ENCODE assay signal across 25 cellular contexts in the genomic region with DNA sequence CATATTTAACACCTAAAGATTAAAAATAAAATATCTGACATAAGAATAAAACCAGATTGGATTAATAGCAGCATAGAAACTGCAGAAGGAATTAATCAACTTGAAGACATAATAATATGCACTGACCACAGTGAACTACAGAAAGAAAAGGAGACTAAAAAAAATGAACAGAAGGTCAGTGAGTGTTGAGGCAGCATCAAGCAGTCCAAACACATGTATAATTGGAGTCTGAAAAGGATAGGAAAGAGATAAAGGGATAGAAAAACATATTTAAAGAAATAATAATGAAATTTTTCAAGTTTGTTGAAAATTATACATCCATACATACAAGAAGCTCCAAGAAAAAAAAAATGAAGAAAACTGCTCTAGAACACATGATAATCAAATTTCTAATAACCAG.
"Had no signal": no experiment of that assay in that cellular context is flagged by ENCODE, and none has a peak within 500 bp of the region (broad histone marks: within the 10 kb centered on the region; RNA-seq: fewer than 3 reads in every experiment).

No MANE protein-coding gene starts in this region.

- H3K27ac ChIP-seq: colonic mucosa, coronary artery, dorsolateral prefrontal cortex, esophagus muscularis mucosa, esophagus squamous epithelium, foreskin keratinocyte, gastrocnemius medialis, gastroesophageal sphincter, heart left ventricle, heart right ventricle, hepatocyte had no signal

- ATAC-seq: effector memory CD8-positive, alpha-beta T cell; esophagus mucosa; foreskin keratinocyte; gastrocnemius medialis; gastroesophageal sphincter; heart left ventricle; heart right ventricle had no signal

- H3K79me2 ChIP-seq: hepatocyte had no signal

- H3K27ac Mint-ChIP-seq: dendritic cell treated with granulocyte-macrophage colony-stimulating factor and Interleukin-4, amounts not matched to agents 40 ng/mL and 50 ng/mL, for 4 days; effector memory CD8-positive, alpha-beta T cell; endodermal cell had no signal

- H3K9me3 ChIP-seq: colonic mucosa, esophagus squamous epithelium, gastrocnemius medialis had no signal

- H3K4me3 Mint-ChIP-seq: dendritic cell treated with granulocyte-macrophage colony-stimulating factor and Interleukin-4, amounts not matched to agents 40 ng/mL and 50 ng/mL, for 4 days; effector memory CD8-positive, alpha-beta T cell; endodermal cell had no signal

- H3K36me3 ChIP-seq: colonic mucosa, esophagus muscularis mucosa, esophagus squamous epithelium, gastrocnemius medialis, gastroesophageal sphincter, heart left ventricle, heart right ventricle had no signal

- H3K4me2 ChIP-seq: hepatocyte had no signal

- DNase-seq: colonic mucosa; cortex of kidney; dermis blood vessel endothelial cell; dorsolateral prefrontal cortex; effector CD4-positive, alpha-beta T cell; effector CD8-positive, alpha-beta T cell; effector memory CD4-positive, alpha-beta T cell; effector memory CD8-positive, alpha-beta T cell; endodermal cell; erythroblast; esophagus squamous epithelium; foreskin fibroblast; foreskin melanocyte; gastrocnemius medialis; glutamatergic neuron; head of caudate nucleus; heart left ventricle; heart right ventricle had no signal

- H2AFZ ChIP-seq: hepatocyte had no signal

- H3K27me3 ChIP-seq: colonic mucosa, foreskin keratinocyte, gastrocnemius medialis, gastroesophageal sphincter, heart left ventricle, heart right ventricle, hepatocyte had no signal

- H3K4me3 ChIP-seq: colonic mucosa, coronary artery, dorsolateral prefrontal cortex, esophagus muscularis mucosa, esophagus squamous epithelium, gastrocnemius medialis, gastroesophageal sphincter, heart left ventricle, heart right ventricle, hepatocyte had no signal

- H3K4me1 Mint-ChIP-seq: endodermal cell had no signal

- H3K27me3 Mint-ChIP-seq: dendritic cell treated with granulocyte-macrophage colony-stimulating factor and Interleukin-4, amounts not matched to agents 40 ng/mL and 50 ng/mL, for 4 days had no signal

- H3K4me1 ChIP-seq: colonic mucosa, esophagus muscularis mucosa, esophagus squamous epithelium, foreskin keratinocyte, gastrocnemius medialis, gastroesophageal sphincter, heart left ventricle, heart right ventricle had no signal
